Comparison of ENCODE assay signal across 10 cellular contexts in the genomic region with DNA sequence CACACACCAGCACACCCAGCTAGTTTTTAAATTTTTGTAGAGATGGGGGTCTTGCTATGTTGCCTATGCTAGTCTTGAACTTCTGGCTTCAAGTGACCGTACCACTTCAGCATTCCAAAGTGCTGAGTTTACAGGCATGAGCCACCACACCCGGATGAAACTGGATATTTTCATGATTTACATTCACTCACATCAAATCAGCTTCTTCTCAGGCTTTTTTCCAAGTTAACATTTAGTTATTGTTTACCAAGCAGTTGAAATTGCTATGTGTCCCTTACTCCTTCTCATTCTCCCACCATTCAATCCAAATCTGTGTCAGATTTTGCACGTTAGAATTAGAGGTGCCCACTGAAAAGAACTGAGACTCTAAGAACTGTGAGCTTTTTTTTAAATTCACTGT. TPM values are rescaled to one million over a fixed set of nuclear protein-coding genes. Genes with fewer than 3 reads are reported as not detected.
DNase-seq lines count a peak whose midpoint lies in the region; TF ChIP-seq lines count a peak whose summit lies in the region.
"Had no signal": no experiment of that assay in that cellular context is flagged by ENCODE, and none has a peak within 500 bp of the region (broad histone marks: within the 10 kb centered on the region; RNA-seq: fewer than 3 reads in every experiment).

No MANE protein-coding gene starts in this region.

- H3K36me3 Mint-ChIP-seq in mesothelial cell of epicardium = peaks cover 5% of the 10 kb centered on the region
- H3K36me3 Mint-ChIP-seq in immature natural killer cell = no peaks in the 10 kb centered on the region

- H3K4me1 Mint-ChIP-seq in mesothelial cell of epicardium = peaks cover 14% of the 10 kb centered on the region
- H3K4me1 Mint-ChIP-seq in immature natural killer cell = peaks cover 13 to 15% of the 10 kb centered on the region in 2 donors

- H3K4me3 Mint-ChIP-seq in mesothelial cell of epicardium (no peak overlapping the region), immature natural killer cell (no peak overlapping the region)

- H3K9me3 Mint-ChIP-seq in mesothelial cell of epicardium (no peaks in the 10 kb centered on the region), immature natural killer cell (no peaks in the 10 kb centered on the region)

- H3K27ac ChIP-seq in A673 (ENCODE audit: low read depth, low read length, poor library complexity, severe bottlenecking) (peak overlapping the region; percentile 70), caudate nucleus (ENCODE audit: low read depth, low read length) (peak overlapping the region; percentile 46)

- CTCF ChIA-PET in A673 (lab: Charles Lee) = interaction anchor here (1.2 kb wide), 1 partner anchor 174 kb away, joined by 4 read pairs; no protein-coding TSS in a partner anchor

- H3K27me3 Mint-ChIP-seq in mesothelial cell of epicardium (ENCODE audit: low read depth) (no peaks in the 10 kb centered on the region), immature natural killer cell (ENCODE audit: low read depth in 3 of 3) (peaks cover 0 to 1% (median 0%) of the 10 kb centered on the region in 3 donors)

- POLR2A ChIA-PET in A673 (lab: Charles Lee; ENCODE audit: low non-redundant PET) = interaction anchor here (0.5 to 0.7 kb wide), 2 partner anchors 12 to 55 kb away, joined by 3 read pairs; no protein-coding TSS in a partner anchor

- H3K9me3 ChIP-seq in A673 (ENCODE audit: low read depth, low read length, poor library complexity, severe bottlenecking) = no peaks in the 10 kb centered on the region
- H3K9me3 ChIP-seq: HAP-1 had no signal

- TF ChIP-seq RAD21 in Ishikawa (IDR thresholded peaks at IDR 0.05; ENCODE audit: low read depth) = no peak; the same call in 1 of the 2 replicates

- H3K36me3 ChIP-seq in A673 (ENCODE audit: insufficient read depth, low read length, poor library complexity, severe bottlenecking) = peaks cover 5% of the 10 kb centered on the region

- H3K27me3 ChIP-seq in A673 (replicated peaks; ENCODE audit: insufficient read depth, low read depth, low read length, poor library complexity) = no peaks in the 10 kb centered on the region

- H3K27ac Mint-ChIP-seq in mesothelial cell of epicardium (peak overlapping the region; percentile 23), immature natural killer cell (peak overlapping the region in 3 of 6 donors; percentile 45 to 87 (median 79))

- peaks cover 15% of the 10 kb centered on the region for H3K4me1 ChIP-seq in A673 (ENCODE audit: insufficient read depth, low read length, poor library complexity, severe bottlenecking)
- H3K4me1 ChIP-seq: HAP-1 had no signal

- peak; percentile 12 for DNase-seq in A673 (ENCODE audit: low spot score)
- no peak for DNase-seq in caudate nucleus (lab: John Stamatoyannopoulos, UW)
- DNase-seq in mesothelial cell of epicardium (ENCODE audit: low spot score in 2 of 2, unreplicated experiment in 2 of 2) = no peak
- DNase-seq in NOMO-1 treated with dmso at 0.1 percent for 144 hours (lab: John Stamatoyannopoulos, UW; ENCODE audit: unreplicated experiment) = no peak
- no peak for DNase-seq in NCI-H82 treated with DMSO at 0.1 percent for 48 hours (lab: John Stamatoyannopoulos, UW; ENCODE audit: unreplicated experiment)
- no peak for DNase-seq in NCI-H524 (lab: John Stamatoyannopoulos, UW)
- no peak for DNase-seq in immature natural killer cell

- TF ChIP-seq EP300 in Ishikawa (IDR thresholded peaks at IDR 0.05; ENCODE audit: borderline replicate concordance) = no peak

- no peak for TF ChIP-seq CTCF in A673 (conservative IDR thresholded peaks at IDR 0.05; ENCODE audit: low read depth, low read length)
- no peak for TF ChIP-seq CTCF in mesothelial cell of epicardium (IDR thresholded peaks at IDR 0.05; ENCODE audit: unreplicated experiment)

- no peak overlapping the region for H3K4me3 ChIP-seq in A673 (ENCODE audit: low read depth, low read length, poor library complexity, severe bottlenecking)
- H3K4me3 ChIP-seq: HAP-1 had no signal

- intact Hi-C loops in A673 (cut with micrococcal nuclease; ENCODE audit: unreplicated experiment) = no loop called here

- BruUV-seq in A673 (replicated peaks; lab: Mats Ljungman, UMichigan) = no TSS peak

TF ChIP-seq in Ishikawa, 13 proteins besides CTCF, POLR2A, EP300 and RAD21:
- TF ChIP-seq TEAD4 (IDR thresholded peaks at IDR 0.05) (peak; percentile 58; the same call in 1 of the 2 replicates), TAF1 (IDR thresholded peaks at IDR 0.05; ENCODE audit: low read depth) (no peak), ZBTB7A (IDR thresholded peaks at IDR 0.05; ENCODE audit: low read depth) (peak; percentile 44; the same call in 1 of the 2 replicates), EGR1 (IDR thresholded peaks at IDR 0.05) (no peak), TCF12 (IDR thresholded peaks at IDR 0.05; ENCODE audit: low read depth) (no peak), USF1 (IDR thresholded peaks at IDR 0.05) (no peak), FOXM1 (IDR thresholded peaks at IDR 0.05; ENCODE audit: borderline replicate concordance, low read depth) (no peak), CREB1 (IDR thresholded peaks at IDR 0.05; ENCODE audit: low read depth) (no peak), NFIC (IDR thresholded peaks at IDR 0.05) (no peak; the same call in 1 of the 2 replicates), CEBPB (IDR thresholded peaks at IDR 0.05) (no peak), YY1 (IDR thresholded peaks at IDR 0.05; ENCODE audit: low read depth) (no peak)
- TF ChIP-seq, protein P1, sequence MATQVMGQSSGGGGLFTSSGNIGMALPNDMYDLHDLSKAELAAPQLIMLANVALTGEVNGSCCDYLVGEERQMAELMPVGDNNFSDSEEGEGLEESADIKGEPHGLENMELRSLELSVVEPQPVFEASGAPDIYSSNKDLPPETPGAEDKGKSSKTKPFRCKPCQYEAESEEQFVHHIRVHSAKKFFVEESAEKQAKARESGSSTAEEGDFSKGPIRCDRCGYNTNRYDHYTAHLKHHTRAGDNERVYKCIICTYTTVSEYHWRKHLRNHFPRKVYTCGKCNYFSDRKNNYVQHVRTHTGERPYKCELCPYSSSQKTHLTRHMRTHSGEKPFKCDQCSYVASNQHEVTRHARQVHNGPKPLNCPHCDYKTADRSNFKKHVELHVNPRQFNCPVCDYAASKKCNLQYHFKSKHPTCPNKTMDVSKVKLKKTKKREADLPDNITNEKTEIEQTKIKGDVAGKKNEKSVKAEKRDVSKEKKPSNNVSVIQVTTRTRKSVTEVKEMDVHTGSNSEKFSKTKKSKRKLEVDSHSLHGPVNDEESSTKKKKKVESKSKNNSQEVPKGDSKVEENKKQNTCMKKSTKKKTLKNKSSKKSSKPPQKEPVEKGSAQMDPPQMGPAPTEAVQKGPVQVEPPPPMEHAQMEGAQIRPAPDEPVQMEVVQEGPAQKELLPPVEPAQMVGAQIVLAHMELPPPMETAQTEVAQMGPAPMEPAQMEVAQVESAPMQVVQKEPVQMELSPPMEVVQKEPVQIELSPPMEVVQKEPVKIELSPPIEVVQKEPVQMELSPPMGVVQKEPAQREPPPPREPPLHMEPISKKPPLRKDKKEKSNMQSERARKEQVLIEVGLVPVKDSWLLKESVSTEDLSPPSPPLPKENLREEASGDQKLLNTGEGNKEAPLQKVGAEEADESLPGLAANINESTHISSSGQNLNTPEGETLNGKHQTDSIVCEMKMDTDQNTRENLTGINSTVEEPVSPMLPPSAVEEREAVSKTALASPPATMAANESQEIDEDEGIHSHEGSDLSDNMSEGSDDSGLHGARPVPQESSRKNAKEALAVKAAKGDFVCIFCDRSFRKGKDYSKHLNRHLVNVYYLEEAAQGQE (IDR thresholded peaks at IDR 0.05; ENCODE audit: low read depth) = no peak
- TF ChIP-seq, protein P2, sequence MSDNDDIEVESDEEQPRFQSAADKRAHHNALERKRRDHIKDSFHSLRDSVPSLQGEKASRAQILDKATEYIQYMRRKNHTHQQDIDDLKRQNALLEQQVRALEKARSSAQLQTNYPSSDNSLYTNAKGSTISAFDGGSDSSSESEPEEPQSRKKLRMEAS (IDR thresholded peaks at IDR 0.05) = peak; percentile 41; the same call in 1 of the 2 replicates

RNA-seq across cellular contexts. Expression of gene RIT1, which starts 18.3 kb away (rescaled TPM):
- total RNA-seq in A673 (2021) (27.5 and 29.6 TPM in 2 replicates), mesothelial cell of epicardium (34.3 to 37.0 TPM (median 35.5 TPM) in 3 replicates)
- 10 to 100 TPM; 27.1 to 33.5 (median 29.0) TPM for polyA plus RNA-seq in immature natural killer cell

RNA-seq across cellular contexts. Expression of gene SYT11, which starts 33.4 kb away (rescaled TPM):
- 10.2 and 10.6 TPM in 2 replicates for total RNA-seq in A673 (2021)
- 0.20 to 0.51 TPM (median 0.45 TPM) in 3 replicates for total RNA-seq in mesothelial cell of epicardium
- polyA plus RNA-seq in immature natural killer cell = 10 to 100 TPM; 28.7 to 40.4 (median 29.8) TPM

RNA-seq across cellular contexts. Expression of gene GON4L, which starts 35.8 kb away (rescaled TPM):
- total RNA-seq in A673 (2021) (55.7 and 59.9 TPM in 2 replicates), mesothelial cell of epicardium (62.4 to 70.1 TPM (median 69.8 TPM) in 3 replicates)
- 10 to 100 TPM in 2 of 3 donors, 1 to 10 TPM in 1; 9.7 to 41.3 (median 18.6) TPM for polyA plus RNA-seq in immature natural killer cell

RNA-seq across cellular contexts. Expression of gene KHDC4, which starts 41.4 kb away (rescaled TPM):
- 92.7 and 93.3 TPM in 2 replicates for total RNA-seq in A673 (2021)
- 70.1 to 74.1 TPM (median 73.2 TPM) in 3 replicates for total RNA-seq in mesothelial cell of epicardium
- polyA plus RNA-seq in immature natural killer cell = 1 to 10 TPM; 1.0 to 7.0 (median 4.1) TPM

RNA-seq across cellular contexts. Expression of gene RXFP4, which starts 48.6 kb away (rescaled TPM):
- total RNA-seq in A673 (2021) (not detected in 2 replicates), mesothelial cell of epicardium (not detected in 3 replicates)
- under 1 TPM in 1 of 3 donors, not detected in 2; 0.78 TPM for polyA plus RNA-seq in immature natural killer cell
- total RNA-seq: mononuclear cell had no signal
